ENCODE assay signal across 1 cellular context in genomic region chr1:52368383-52369172, GRCh38.
TF ChIP-seq lines count a peak whose summit lies in the region.

No MANE protein-coding gene starts in this region.

TF ChIP-seq in HepG2, 621 proteins besides CTCF, POLR2A, EP300 and RAD21 (continued from another document and continues in another):
- TF ChIP-seq, protein P1, sequence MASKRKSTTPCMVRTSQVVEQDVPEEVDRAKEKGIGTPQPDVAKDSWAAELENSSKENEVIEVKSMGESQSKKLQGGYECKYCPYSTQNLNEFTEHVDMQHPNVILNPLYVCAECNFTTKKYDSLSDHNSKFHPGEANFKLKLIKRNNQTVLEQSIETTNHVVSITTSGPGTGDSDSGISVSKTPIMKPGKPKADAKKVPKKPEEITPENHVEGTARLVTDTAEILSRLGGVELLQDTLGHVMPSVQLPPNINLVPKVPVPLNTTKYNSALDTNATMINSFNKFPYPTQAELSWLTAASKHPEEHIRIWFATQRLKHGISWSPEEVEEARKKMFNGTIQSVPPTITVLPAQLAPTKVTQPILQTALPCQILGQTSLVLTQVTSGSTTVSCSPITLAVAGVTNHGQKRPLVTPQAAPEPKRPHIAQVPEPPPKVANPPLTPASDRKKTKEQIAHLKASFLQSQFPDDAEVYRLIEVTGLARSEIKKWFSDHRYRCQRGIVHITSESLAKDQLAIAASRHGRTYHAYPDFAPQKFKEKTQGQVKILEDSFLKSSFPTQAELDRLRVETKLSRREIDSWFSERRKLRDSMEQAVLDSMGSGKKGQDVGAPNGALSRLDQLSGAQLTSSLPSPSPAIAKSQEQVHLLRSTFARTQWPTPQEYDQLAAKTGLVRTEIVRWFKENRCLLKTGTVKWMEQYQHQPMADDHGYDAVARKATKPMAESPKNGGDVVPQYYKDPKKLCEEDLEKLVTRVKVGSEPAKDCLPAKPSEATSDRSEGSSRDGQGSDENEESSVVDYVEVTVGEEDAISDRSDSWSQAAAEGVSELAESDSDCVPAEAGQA (IDR thresholded peaks at IDR 0.05; ENCODE audit: low read depth): no peak
- TF ChIP-seq, protein P1 (CRISPR knock-in tag; IDR thresholded peaks at IDR 0.05; ENCODE audit: borderline replicate concordance): no peak
- TF ChIP-seq RNF2 (conservative IDR thresholded peaks at IDR 0.05; ENCODE audit: low read depth): no peak
- 0 out of 2 replicates have a peak, but pooled peaks have one; percentile 26 for TF ChIP-seq ZNF616 (CRISPR knock-in tag; IDR thresholded peaks at IDR 0.05; ENCODE audit: low read depth)
- TF ChIP-seq ETV6 (CRISPR knock-in tag; conservative IDR thresholded peaks at IDR 0.05): no peak
- peak; percentile 81 for TF ChIP-seq ZBTB7A (CRISPR knock-in tag; IDR thresholded peaks at IDR 0.05)
- TF ChIP-seq, protein P2, sequence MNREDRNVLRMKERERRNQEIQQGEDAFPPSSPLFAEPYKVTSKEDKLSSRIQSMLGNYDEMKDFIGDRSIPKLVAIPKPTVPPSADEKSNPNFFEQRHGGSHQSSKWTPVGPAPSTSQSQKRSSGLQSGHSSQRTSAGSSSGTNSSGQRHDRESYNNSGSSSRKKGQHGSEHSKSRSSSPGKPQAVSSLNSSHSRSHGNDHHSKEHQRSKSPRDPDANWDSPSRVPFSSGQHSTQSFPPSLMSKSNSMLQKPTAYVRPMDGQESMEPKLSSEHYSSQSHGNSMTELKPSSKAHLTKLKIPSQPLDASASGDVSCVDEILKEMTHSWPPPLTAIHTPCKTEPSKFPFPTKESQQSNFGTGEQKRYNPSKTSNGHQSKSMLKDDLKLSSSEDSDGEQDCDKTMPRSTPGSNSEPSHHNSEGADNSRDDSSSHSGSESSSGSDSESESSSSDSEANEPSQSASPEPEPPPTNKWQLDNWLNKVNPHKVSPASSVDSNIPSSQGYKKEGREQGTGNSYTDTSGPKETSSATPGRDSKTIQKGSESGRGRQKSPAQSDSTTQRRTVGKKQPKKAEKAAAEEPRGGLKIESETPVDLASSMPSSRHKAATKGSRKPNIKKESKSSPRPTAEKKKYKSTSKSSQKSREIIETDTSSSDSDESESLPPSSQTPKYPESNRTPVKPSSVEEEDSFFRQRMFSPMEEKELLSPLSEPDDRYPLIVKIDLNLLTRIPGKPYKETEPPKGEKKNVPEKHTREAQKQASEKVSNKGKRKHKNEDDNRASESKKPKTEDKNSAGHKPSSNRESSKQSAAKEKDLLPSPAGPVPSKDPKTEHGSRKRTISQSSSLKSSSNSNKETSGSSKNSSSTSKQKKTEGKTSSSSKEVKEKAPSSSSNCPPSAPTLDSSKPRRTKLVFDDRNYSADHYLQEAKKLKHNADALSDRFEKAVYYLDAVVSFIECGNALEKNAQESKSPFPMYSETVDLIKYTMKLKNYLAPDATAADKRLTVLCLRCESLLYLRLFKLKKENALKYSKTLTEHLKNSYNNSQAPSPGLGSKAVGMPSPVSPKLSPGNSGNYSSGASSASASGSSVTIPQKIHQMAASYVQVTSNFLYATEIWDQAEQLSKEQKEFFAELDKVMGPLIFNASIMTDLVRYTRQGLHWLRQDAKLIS (CRISPR knock-in tag; IDR thresholded peaks at IDR 0.05): no peak
- TF ChIP-seq, protein P3, sequence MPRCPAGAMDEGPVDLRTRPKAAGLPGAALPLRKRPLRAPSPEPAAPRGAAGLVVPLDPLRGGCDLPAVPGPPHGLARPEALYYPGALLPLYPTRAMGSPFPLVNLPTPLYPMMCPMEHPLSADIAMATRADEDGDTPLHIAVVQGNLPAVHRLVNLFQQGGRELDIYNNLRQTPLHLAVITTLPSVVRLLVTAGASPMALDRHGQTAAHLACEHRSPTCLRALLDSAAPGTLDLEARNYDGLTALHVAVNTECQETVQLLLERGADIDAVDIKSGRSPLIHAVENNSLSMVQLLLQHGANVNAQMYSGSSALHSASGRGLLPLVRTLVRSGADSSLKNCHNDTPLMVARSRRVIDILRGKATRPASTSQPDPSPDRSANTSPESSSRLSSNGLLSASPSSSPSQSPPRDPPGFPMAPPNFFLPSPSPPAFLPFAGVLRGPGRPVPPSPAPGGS (CRISPR knock-in tag; IDR thresholded peaks at IDR 0.05): peak; percentile 79; the same call in 1 of the 2 replicates
- TF ChIP-seq ZKSCAN1 (IDR thresholded peaks at IDR 0.05; ENCODE audit: low read length): no peak
- TF ChIP-seq ZBTB3 (CRISPR knock-in tag; IDR thresholded peaks at IDR 0.05; ENCODE audit: borderline replicate concordance, low read depth): no peak
- TF ChIP-seq YY1 (IDR thresholded peaks at IDR 0.05; ENCODE audit: insufficient read depth, insufficient replicate concordance, low read depth, low read length): peak; percentile 43
- TF ChIP-seq AKAP8 (CRISPR knock-in tag; IDR thresholded peaks at IDR 0.05): 0 out of 2 replicates have a peak, but pooled peaks have one; percentile 31
- TF ChIP-seq RCOR2 (CRISPR knock-in tag; IDR thresholded peaks at IDR 0.05): no peak
- TF ChIP-seq NPAS2 (CRISPR knock-in tag; IDR thresholded peaks at IDR 0.05; ENCODE audit: borderline replicate concordance): no peak
- TF ChIP-seq FOXM1 (CRISPR knock-in tag; IDR thresholded peaks at IDR 0.05): no peak
- TF ChIP-seq HOXA3 (CRISPR knock-in tag; IDR thresholded peaks at IDR 0.05): no peak; the same call in 1 of the 2 replicates
- TF ChIP-seq XBP1 (CRISPR knock-in tag; IDR thresholded peaks at IDR 0.05): no peak
- TF ChIP-seq HINFP (CRISPR knock-in tag; IDR thresholded peaks at IDR 0.05; ENCODE audit: low read depth): no peak
- TF ChIP-seq SALL1 (CRISPR knock-in tag; IDR thresholded peaks at IDR 0.05): 0 out of 2 replicates have a peak, but pooled peaks have one; percentile 54
- no peak for TF ChIP-seq MYNN (CRISPR knock-in tag; IDR thresholded peaks at IDR 0.05; ENCODE audit: low read depth)
- TF ChIP-seq, protein P4, sequence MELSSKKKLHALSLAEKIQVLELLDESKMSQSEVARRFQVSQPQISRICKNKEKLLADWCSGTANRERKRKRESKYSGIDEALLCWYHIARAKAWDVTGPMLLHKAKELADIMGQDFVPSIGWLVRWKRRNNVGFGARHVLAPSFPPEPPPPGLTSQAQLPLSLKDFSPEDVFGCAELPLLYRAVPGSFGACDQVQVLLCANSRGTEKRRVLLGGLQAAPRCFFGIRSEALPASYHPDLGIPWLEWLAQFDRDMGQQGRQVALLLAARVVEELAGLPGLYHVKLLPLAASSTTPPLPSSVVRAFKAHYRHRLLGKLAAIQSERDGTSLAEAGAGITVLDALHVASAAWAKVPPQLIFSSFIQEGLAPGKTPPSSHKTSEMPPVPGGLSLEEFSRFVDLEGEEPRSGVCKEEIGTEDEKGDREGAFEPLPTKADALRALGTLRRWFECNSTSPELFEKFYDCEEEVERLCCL (CRISPR knock-in tag; IDR thresholded peaks at IDR 0.05; ENCODE audit: borderline replicate concordance): no peak; the same call in 1 of the 2 replicates
- TF ChIP-seq, protein P5, sequence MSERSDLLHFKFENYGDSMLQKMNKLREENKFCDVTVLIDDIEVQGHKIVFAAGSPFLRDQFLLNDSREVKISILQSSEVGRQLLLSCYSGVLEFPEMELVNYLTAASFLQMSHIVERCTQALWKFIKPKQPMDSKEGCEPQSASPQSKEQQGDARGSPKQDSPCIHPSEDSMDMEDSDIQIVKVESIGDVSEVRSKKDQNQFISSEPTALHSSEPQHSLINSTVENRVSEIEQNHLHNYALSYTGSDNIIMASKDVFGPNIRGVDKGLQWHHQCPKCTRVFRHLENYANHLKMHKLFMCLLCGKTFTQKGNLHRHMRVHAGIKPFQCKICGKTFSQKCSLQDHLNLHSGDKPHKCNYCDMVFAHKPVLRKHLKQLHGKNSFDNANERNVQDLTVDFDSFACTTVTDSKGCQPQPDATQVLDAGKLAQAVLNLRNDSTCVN (CRISPR knock-in tag; IDR thresholded peaks at IDR 0.05; ENCODE audit: borderline replicate concordance): 0 out of 2 replicates have a peak, but pooled peaks have one; percentile 34
- peak; percentile 43 for TF ChIP-seq AGO2 (optimal IDR thresholded peaks at IDR 0.05; ENCODE audit: low read depth, low read length)
- TF ChIP-seq, protein P6, sequence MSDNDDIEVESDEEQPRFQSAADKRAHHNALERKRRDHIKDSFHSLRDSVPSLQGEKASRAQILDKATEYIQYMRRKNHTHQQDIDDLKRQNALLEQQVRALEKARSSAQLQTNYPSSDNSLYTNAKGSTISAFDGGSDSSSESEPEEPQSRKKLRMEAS (IDR thresholded peaks at IDR 0.05): peak; percentile 49
- TF ChIP-seq ELF4 (CRISPR knock-in tag; IDR thresholded peaks at IDR 0.05; ENCODE audit: borderline replicate concordance): no peak
- no peak for TF ChIP-seq ZMYM4 (CRISPR knock-in tag; IDR thresholded peaks at IDR 0.05)
- no peak for TF ChIP-seq PCBP2 (optimal IDR thresholded peaks at IDR 0.05; ENCODE audit: low read depth, low read length, poor library complexity, severe bottlenecking)
- TF ChIP-seq ZNF841 (CRISPR knock-in tag; IDR thresholded peaks at IDR 0.05; ENCODE audit: borderline replicate concordance): no peak
- TF ChIP-seq ZMAT3 (CRISPR knock-in tag; conservative IDR thresholded peaks at IDR 0.05): no peak
- TF ChIP-seq, protein P7, sequence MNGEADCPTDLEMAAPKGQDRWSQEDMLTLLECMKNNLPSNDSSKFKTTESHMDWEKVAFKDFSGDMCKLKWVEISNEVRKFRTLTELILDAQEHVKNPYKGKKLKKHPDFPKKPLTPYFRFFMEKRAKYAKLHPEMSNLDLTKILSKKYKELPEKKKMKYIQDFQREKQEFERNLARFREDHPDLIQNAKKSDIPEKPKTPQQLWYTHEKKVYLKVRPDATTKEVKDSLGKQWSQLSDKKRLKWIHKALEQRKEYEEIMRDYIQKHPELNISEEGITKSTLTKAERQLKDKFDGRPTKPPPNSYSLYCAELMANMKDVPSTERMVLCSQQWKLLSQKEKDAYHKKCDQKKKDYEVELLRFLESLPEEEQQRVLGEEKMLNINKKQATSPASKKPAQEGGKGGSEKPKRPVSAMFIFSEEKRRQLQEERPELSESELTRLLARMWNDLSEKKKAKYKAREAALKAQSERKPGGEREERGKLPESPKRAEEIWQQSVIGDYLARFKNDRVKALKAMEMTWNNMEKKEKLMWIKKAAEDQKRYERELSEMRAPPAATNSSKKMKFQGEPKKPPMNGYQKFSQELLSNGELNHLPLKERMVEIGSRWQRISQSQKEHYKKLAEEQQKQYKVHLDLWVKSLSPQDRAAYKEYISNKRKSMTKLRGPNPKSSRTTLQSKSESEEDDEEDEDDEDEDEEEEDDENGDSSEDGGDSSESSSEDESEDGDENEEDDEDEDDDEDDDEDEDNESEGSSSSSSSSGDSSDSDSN (CRISPR knock-in tag; IDR thresholded peaks at IDR 0.05): peak; percentile 60; the same call in 1 of the 2 replicates
- TF ChIP-seq ATF2 (CRISPR knock-in tag; IDR thresholded peaks at IDR 0.05): no peak
- TF ChIP-seq, protein P8, sequence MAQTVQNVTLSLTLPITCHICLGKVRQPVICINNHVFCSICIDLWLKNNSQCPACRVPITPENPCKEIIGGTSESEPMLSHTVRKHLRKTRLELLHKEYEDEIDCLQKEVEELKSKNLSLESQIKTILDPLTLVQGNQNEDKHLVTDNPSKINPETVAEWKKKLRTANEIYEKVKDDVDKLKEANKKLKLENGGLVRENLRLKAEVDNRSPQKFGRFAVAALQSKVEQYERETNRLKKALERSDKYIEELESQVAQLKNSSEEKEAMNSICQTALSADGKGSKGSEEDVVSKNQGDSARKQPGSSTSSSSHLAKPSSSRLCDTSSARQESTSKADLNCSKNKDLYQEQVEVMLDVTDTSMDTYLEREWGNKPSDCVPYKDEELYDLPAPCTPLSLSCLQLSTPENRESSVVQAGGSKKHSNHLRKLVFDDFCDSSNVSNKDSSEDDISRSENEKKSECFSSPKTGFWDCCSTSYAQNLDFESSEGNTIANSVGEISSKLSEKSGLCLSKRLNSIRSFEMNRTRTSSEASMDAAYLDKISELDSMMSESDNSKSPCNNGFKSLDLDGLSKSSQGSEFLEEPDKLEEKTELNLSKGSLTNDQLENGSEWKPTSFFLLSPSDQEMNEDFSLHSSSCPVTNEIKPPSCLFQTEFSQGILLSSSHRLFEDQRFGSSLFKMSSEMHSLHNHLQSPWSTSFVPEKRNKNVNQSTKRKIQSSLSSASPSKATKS (CRISPR knock-in tag; IDR thresholded peaks at IDR 0.05): no peak
- TF ChIP-seq SAP130 (CRISPR knock-in tag; IDR thresholded peaks at IDR 0.05; ENCODE audit: low read depth): peak; percentile 82
